1 cellular context compared by ENCODE assay signal in the genomic region with DNA sequence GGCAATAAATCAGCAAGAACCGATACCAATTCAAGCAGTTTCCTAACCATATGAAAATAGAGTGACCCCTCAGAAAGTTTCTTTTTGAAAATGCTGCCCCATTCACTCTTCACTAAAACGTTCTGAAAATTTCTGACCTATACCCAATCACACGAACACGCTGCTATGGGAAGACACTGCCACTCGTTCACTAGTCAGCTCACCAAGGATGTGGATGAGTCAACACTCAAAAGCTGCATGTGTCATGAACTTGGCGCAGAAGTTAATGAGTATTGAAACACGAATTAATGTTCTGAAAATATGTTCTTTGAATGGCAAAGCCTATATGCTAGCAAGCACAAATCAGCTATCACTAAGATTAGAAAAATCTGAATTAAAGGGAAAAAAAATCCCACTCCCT.
TF ChIP-seq lines count a peak whose summit lies in the region.

No MANE protein-coding gene starts in this region.

TF ChIP-seq in IMR-90, 13 proteins besides CTCF, POLR2A, EP300 and RAD21:
- TF ChIP-seq, protein P1, sequence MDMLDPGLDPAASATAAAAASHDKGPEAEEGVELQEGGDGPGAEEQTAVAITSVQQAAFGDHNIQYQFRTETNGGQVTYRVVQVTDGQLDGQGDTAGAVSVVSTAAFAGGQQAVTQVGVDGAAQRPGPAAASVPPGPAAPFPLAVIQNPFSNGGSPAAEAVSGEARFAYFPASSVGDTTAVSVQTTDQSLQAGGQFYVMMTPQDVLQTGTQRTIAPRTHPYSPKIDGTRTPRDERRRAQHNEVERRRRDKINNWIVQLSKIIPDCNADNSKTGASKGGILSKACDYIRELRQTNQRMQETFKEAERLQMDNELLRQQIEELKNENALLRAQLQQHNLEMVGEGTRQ (IDR thresholded peaks at IDR 0.05; ENCODE audit: low read depth, low read length), result no peak
- TF ChIP-seq SMC3 (IDR thresholded peaks at IDR 0.05; ENCODE audit: low read depth, low read length) (no peak), BHLHE40 (IDR thresholded peaks at IDR 0.05; ENCODE audit: low read depth, low read length) (no peak), RCOR1 (IDR thresholded peaks at IDR 0.05; ENCODE audit: insufficient replicate concordance, low read length) (no peak), CEBPB (IDR thresholded peaks at IDR 0.05; ENCODE audit: low read depth, low read length) (no peak), FOS (IDR thresholded peaks at IDR 0.05; ENCODE audit: low read depth, low read length) (no peak), CHD1 (IDR thresholded peaks at IDR 0.05; ENCODE audit: low read depth, low read length) (no peak), MAZ (IDR thresholded peaks at IDR 0.05; ENCODE audit: borderline replicate concordance, low read depth, low read length) (no peak), RFX5 (IDR thresholded peaks at IDR 0.05; ENCODE audit: low read depth, low read length) (no peak), MXI1 (IDR thresholded peaks at IDR 0.05; ENCODE audit: borderline replicate concordance, low read depth, low read length) (no peak), NFE2L2 (IDR thresholded peaks at IDR 0.05; ENCODE audit: low read depth, low read length) (no peak), MAFK (IDR thresholded peaks at IDR 0.05; ENCODE audit: low read depth, low read length) (no peak)
- TF ChIP-seq, protein P2, sequence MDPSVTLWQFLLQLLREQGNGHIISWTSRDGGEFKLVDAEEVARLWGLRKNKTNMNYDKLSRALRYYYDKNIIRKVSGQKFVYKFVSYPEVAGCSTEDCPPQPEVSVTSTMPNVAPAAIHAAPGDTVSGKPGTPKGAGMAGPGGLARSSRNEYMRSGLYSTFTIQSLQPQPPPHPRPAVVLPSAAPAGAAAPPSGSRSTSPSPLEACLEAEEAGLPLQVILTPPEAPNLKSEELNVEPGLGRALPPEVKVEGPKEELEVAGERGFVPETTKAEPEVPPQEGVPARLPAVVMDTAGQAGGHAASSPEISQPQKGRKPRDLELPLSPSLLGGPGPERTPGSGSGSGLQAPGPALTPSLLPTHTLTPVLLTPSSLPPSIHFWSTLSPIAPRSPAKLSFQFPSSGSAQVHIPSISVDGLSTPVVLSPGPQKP (IDR thresholded peaks at IDR 0.05; ENCODE audit: borderline replicate concordance, low read depth, low read length), result no peak
